ENCODE assay signal across 1 cellular context in genomic region chr22:31661851-31662667, GRCh38.
TF ChIP-seq lines count a peak whose summit lies in the region.

PISD (minus strand) TSS chr22:31662215; CDS start chr22:31662208, 7 bp downstream.

TF ChIP-seq in HepG2, 621 proteins besides CTCF, POLR2A, EP300 and RAD21 (continued from another document and continues in another):
- TF ChIP-seq ZBTB14 (CRISPR knock-in tag; IDR thresholded peaks at IDR 0.05), result no peak
- peak; percentile 59 for TF ChIP-seq CBX1 (IDR thresholded peaks at IDR 0.05; ENCODE audit: low read depth)
- TF ChIP-seq ZNF850 (CRISPR knock-in tag; conservative IDR thresholded peaks at IDR 0.05), result no peak
- TF ChIP-seq ZNF318 (CRISPR knock-in tag; IDR thresholded peaks at IDR 0.05), result no peak
- 0 out of 2 replicates have a peak, but pooled peaks have one; percentile 11 for TF ChIP-seq NFE2L1 (CRISPR knock-in tag; IDR thresholded peaks at IDR 0.05; ENCODE audit: borderline replicate concordance)
- no peak for TF ChIP-seq KAT2B (IDR thresholded peaks at IDR 0.05; ENCODE audit: borderline replicate concordance, low read depth, low read length)
- no peak for TF ChIP-seq GPBP1L1 (CRISPR knock-in tag; IDR thresholded peaks at IDR 0.05)
- TF ChIP-seq SAFB2 (CRISPR knock-in tag; IDR thresholded peaks at IDR 0.05; ENCODE audit: borderline replicate concordance, low read depth), result peak; percentile 79; the same call in 1 of the 2 replicates
- TF ChIP-seq THAP7 (CRISPR knock-in tag; IDR thresholded peaks at IDR 0.05), result peak; percentile 83; the same call in 1 of the 2 replicates
- 0 out of 2 replicates have a peak, but pooled peaks have one; percentile 43 for TF ChIP-seq GTF3A (CRISPR knock-in tag; conservative IDR thresholded peaks at IDR 0.05)
- 0 out of 2 replicates have a peak, but pooled peaks have one; percentile 45 for TF ChIP-seq ZSCAN5A (CRISPR knock-in tag; IDR thresholded peaks at IDR 0.05; ENCODE audit: borderline replicate concordance)
- no peak for TF ChIP-seq SIX1 (CRISPR knock-in tag; IDR thresholded peaks at IDR 0.05; ENCODE audit: borderline replicate concordance)
- peak; percentile 95 for TF ChIP-seq DRAP1 (CRISPR knock-in tag; IDR thresholded peaks at IDR 0.05)
- no peak for TF ChIP-seq ZNF839 (CRISPR knock-in tag; IDR thresholded peaks at IDR 0.05; ENCODE audit: borderline replicate concordance)
- TF ChIP-seq RFXAP (CRISPR knock-in tag; IDR thresholded peaks at IDR 0.05; ENCODE audit: borderline replicate concordance), result peak; percentile 93; the same call in 1 of the 2 replicates
- 0 out of 2 replicates have a peak, but pooled peaks have one; percentile 70 for TF ChIP-seq ZNF180 (CRISPR knock-in tag; IDR thresholded peaks at IDR 0.05; ENCODE audit: borderline replicate concordance, low read depth)
- no peak; the same call in 1 of the 2 replicates for TF ChIP-seq ZNF143 (CRISPR knock-in tag; IDR thresholded peaks at IDR 0.05)
- no peak; the same call in 1 of the 2 replicates for TF ChIP-seq ZNF343 (CRISPR knock-in tag; IDR thresholded peaks at IDR 0.05)
- no peak for TF ChIP-seq ZBTB7A (CRISPR knock-in tag; IDR thresholded peaks at IDR 0.05)
- TF ChIP-seq ZFP36L1 (CRISPR knock-in tag; IDR thresholded peaks at IDR 0.05), result no peak
- no peak for TF ChIP-seq RBAK (CRISPR knock-in tag; IDR thresholded peaks at IDR 0.05)
- no peak; the same call in 1 of the 2 replicates for TF ChIP-seq BATF2 (CRISPR knock-in tag; IDR thresholded peaks at IDR 0.05)
- no peak for TF ChIP-seq ZNF552 (CRISPR knock-in tag; IDR thresholded peaks at IDR 0.05; ENCODE audit: borderline replicate concordance)
- TF ChIP-seq IKZF1 (IDR thresholded peaks at IDR 0.05), result no peak
- peak; percentile 80 for TF ChIP-seq GABPB1 (CRISPR knock-in tag; IDR thresholded peaks at IDR 0.05)
- peak; percentile 91 for TF ChIP-seq THAP11 (CRISPR knock-in tag; IDR thresholded peaks at IDR 0.05)
- TF ChIP-seq NR3C1 (CRISPR knock-in tag; IDR thresholded peaks at IDR 0.05), result no peak
- no peak for TF ChIP-seq ZFP62 (CRISPR knock-in tag; IDR thresholded peaks at IDR 0.05)
- no peak for TF ChIP-seq ZNF776 (CRISPR knock-in tag; IDR thresholded peaks at IDR 0.05)
- TF ChIP-seq SP5 (CRISPR knock-in tag; IDR thresholded peaks at IDR 0.05; ENCODE audit: borderline replicate concordance, low read depth), result peak; percentile 92
- no peak for TF ChIP-seq HNF4G (IDR thresholded peaks at IDR 0.05; ENCODE audit: borderline replicate concordance, low read depth, low read length)
- TF ChIP-seq HNF4G (CRISPR knock-in tag; IDR thresholded peaks at IDR 0.05; ENCODE audit: borderline replicate concordance, low read depth), result no peak
- TF ChIP-seq FOXA3 (CRISPR knock-in tag; IDR thresholded peaks at IDR 0.05), result peak; percentile 52; the same call in 1 of the 2 replicates
- TF ChIP-seq PHF20 (CRISPR knock-in tag; IDR thresholded peaks at IDR 0.05), result peak; percentile 95
- TF ChIP-seq TAF15 (IDR thresholded peaks at IDR 0.05; ENCODE audit: low read depth, low read length, poor library complexity, severe bottlenecking), result peak; percentile 83
- no peak; the same call in 1 of the 2 replicates for TF ChIP-seq ZNF691 (CRISPR knock-in tag; IDR thresholded peaks at IDR 0.05; ENCODE audit: borderline replicate concordance, low read depth)
- TF ChIP-seq ZNF292 (CRISPR knock-in tag; IDR thresholded peaks at IDR 0.05; ENCODE audit: borderline replicate concordance, low read depth), result no peak
- TF ChIP-seq CREM (IDR thresholded peaks at IDR 0.05), result peak; percentile 99
- TF ChIP-seq CREM (CRISPR knock-in tag; IDR thresholded peaks at IDR 0.05), result peak; percentile 88
- no peak for TF ChIP-seq ZC3H4 (CRISPR knock-in tag; IDR thresholded peaks at IDR 0.05; ENCODE audit: borderline replicate concordance)
- TF ChIP-seq ZNF414 (CRISPR knock-in tag; IDR thresholded peaks at IDR 0.05), result peak; percentile 84; the same call in 1 of the 2 replicates
- no peak for TF ChIP-seq BCLAF1 (IDR thresholded peaks at IDR 0.05)
- TF ChIP-seq SKI (IDR thresholded peaks at IDR 0.05; ENCODE audit: partially characterized antibody), result peak; percentile 82
- no peak for TF ChIP-seq BRF2 (CRISPR knock-in tag; IDR thresholded peaks at IDR 0.05)
